In the genomic region with DNA sequence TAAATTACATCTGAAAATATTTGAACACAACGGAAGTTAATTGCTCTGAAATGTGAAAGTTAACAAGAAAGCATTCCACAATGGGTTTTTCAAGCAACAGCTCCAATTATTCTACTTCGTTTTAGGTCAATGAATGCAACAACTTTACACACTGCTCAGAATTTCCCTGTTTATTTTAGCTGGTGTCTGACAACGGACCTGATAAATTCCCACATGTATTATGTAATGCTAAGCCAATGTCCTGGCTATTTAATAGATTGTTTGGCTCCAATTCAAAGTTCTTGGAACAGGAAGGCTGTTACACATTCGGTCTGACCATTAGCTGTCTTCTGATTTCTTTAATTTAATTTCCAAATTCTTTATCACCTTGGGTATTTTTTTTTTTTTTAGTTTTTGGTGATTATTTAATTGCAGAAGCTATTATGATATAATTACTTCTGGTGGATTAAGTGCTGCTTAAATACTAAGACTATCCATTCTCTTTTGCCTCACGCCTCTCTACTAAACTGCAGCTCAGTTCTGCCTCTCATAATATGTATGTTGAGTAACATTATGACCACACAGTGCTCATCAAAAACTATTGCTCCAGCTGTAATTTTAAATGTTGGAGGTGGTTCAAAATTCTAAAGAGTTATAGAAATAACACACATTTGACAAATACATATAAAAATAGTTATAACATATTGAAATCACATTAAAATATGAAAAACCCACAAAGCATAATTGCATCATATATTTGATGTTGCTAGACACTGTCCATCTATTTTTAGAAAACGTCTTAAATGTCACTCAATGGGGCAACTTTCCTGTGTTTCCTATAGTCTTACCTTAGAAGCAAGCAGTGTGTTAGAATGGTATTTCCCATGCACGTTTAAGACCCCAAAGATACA, we compare ENCODE assay signal across 10 cellular contexts. TPM values are rescaled to one million over a fixed set of nuclear protein-coding genes. Genes with fewer than 3 reads are reported as not detected.
A peak's percentile ranks its signal among the peaks of the same experiment; 100 is the strongest.
DNase-seq lines count a peak whose midpoint lies in the region; ATAC-seq, FAIRE-seq and TF ChIP-seq lines count a peak whose summit lies in the region.
"Had no signal": no experiment of that assay in that cellular context is flagged by ENCODE, and none has a peak within 500 bp of the region (broad histone marks: within the 10 kb centered on the region; RNA-seq: fewer than 3 reads in every experiment).

No MANE protein-coding gene starts in this region.

- DNase-seq in GM19239 (ENCODE audit: insufficient read length, low spot score) (no peak), SHP77 treated with DMSO at 0.1 percent for 48 hours (lab: John Stamatoyannopoulos, UW) (peak; percentile 28), fibroblast of villous mesenchyme (ENCODE audit: low read depth) (peak; percentile 48), skeletal muscle cell (ENCODE audit: low read depth) (peak; percentile 69), type B pancreatic cell (ENCODE audit: extremely low spot score, unreplicated experiment) (no peak), SW 1271 (lab: John Stamatoyannopoulos, UW) (no peak), iPS-NIHi11 (ENCODE audit: low spot score) (no peak)
- DNase-seq: glutamatergic neuron, PC-9 had no signal

- TF ChIP-seq CTCF in fibroblast of villous mesenchyme (IDR thresholded peaks at IDR 0.05; ENCODE audit: insufficient read depth, low read depth, low read length) (no peak), type B pancreatic cell (conservative IDR thresholded peaks at IDR 0.05) (no peak)

- no peak for ATAC-seq in HG02884 (IDR thresholded peaks at IDR 0.05; ENCODE audit: unreplicated experiment)

- peaks cover 18% of the 10 kb centered on the region for H3K4me1 Mint-ChIP-seq in type B pancreatic cell (ENCODE audit: unreplicated experiment)

- no peak overlapping the region for H3K27ac Mint-ChIP-seq in type B pancreatic cell

- H3K36me3 Mint-ChIP-seq in type B pancreatic cell: no peaks in the 10 kb centered on the region

- FAIRE-seq in GM19239 (lab: Jason Lieb, UNC): peak; percentile 86

- no peaks in the 10 kb centered on the region for H3K9me3 Mint-ChIP-seq in type B pancreatic cell

- H3K4me3 ChIP-seq in fibroblast of villous mesenchyme (ENCODE audit: low read depth, low read length): no peak overlapping the region
- no peak overlapping the region for H3K4me3 ChIP-seq in skeletal muscle cell (ENCODE audit: low read depth, low read length)
- H3K4me3 ChIP-seq: PC-9 had no signal

- no peak overlapping the region for H3K4me3 Mint-ChIP-seq in type B pancreatic cell

- no peaks in the 10 kb centered on the region for H3K27me3 Mint-ChIP-seq in type B pancreatic cell

RNA-seq across cellular contexts. Expression of a gene that starts 57.8 kb away (rescaled TPM):
- total RNA-seq in fibroblast of villous mesenchyme: 8.1 and 16.0 TPM in 2 replicates
- 3.5 and 12.0 TPM in 2 replicates for total RNA-seq in type B pancreatic cell (ENCODE audit: low replicate concordance)

Comparison
In these comparisons a context has a peak if more than half of its experiments do, and no peak if none do; other contexts are left out.
1. DNase-seq: peak in SHP77 treated with DMSO at 0.1 percent for 48 hours (single experiment), fibroblast of villous mesenchyme (single experiment) and skeletal muscle cell (single experiment); none in GM19239 (single experiment), type B pancreatic cell (single experiment), SW 1271 (0 of 2) and iPS-NIHi11 (single experiment).